15 cellular contexts compared by ENCODE assay signal in genomic region chr10:43225004-43225786, GRCh38. TPM values are rescaled to one million over a fixed set of nuclear protein-coding genes. Genes with fewer than 3 reads are reported as not detected.
A peak's percentile ranks its signal among the peaks of the same experiment; 100 is the strongest.
DNase-seq lines count a peak whose midpoint lies in the region; ATAC-seq and TF ChIP-seq lines count a peak whose summit lies in the region.
"Had no signal": no experiment of that assay in that cellular context is flagged by ENCODE, and none has a peak within 500 bp of the region (broad histone marks: within the 10 kb centered on the region; RNA-seq: fewer than 3 reads in every experiment).

No MANE protein-coding gene starts in this region.

- peaks cover 38% of the 10 kb centered on the region for H3K27me3 ChIP-seq in endodermal cell (ENCODE audit: control insufficient read depth, insufficient read depth, low read length, poor library complexity, severe bottlenecking)
- H3K27me3 ChIP-seq: thyroid gland had no signal

- no peaks in the 10 kb centered on the region for H3K9me3 ChIP-seq in endodermal cell (ENCODE audit: control insufficient read depth, low read length)
- H3K9me3 ChIP-seq: thyroid gland had no signal

- ATAC-seq in activated CD8-positive, alpha-beta T cell treated with anti-CD3 and anti-CD28 coated beads for 36 hours: no peak
- no peak for ATAC-seq in activated CD8-positive, alpha-beta T cell treated with anti-CD3 and anti-CD28 coated beads, Interleukin-2, amount 10 ng/mL, durations not matched to agents 7 days and 5 days
- ATAC-seq in stimulated activated effector memory CD8-positive, alpha-beta T cell treated with anti-CD3 and anti-CD28 coated beads, Interleukin-12 subunit alpha, Interleukin-12 subunit beta, amount 100 ng/mL, for 72 hours: no peak
- ATAC-seq in HG03571 (IDR thresholded peaks at IDR 0.05; ENCODE audit: unreplicated experiment): no peak

- H3K27ac ChIP-seq in endodermal cell (ENCODE audit: low read depth, low read length): no peak overlapping the region
- H3K27ac ChIP-seq: HL-60, thyroid gland had no signal

- no peaks in the 10 kb centered on the region for H3K9me3 Mint-ChIP-seq in activated CD8-positive, alpha-beta T cell treated with anti-CD3 and anti-CD28 coated beads for 36 hours
- H3K9me3 Mint-ChIP-seq in activated CD8-positive, alpha-beta T cell treated with anti-CD3 and anti-CD28 coated beads, Interleukin-2, amount 10 ng/mL, durations not matched to agents 7 days and 5 days (ENCODE audit: insufficient read depth): no peaks in the 10 kb centered on the region
- H3K9me3 Mint-ChIP-seq in endodermal cell: no peaks in the 10 kb centered on the region
- H3K9me3 Mint-ChIP-seq in stimulated activated effector memory CD8-positive, alpha-beta T cell treated with anti-CD3 and anti-CD28 coated beads, Interleukin-12 subunit alpha, Interleukin-12 subunit beta, amount 100 ng/mL, for 72 hours: no peaks in the 10 kb centered on the region
- H3K9me3 Mint-ChIP-seq: T-helper 1 cell treated with Interleukin-12 subunit alpha and Interleukin-12 subunit beta and Interleukin-4 antibody, amounts not matched to agents 30 μg/mL and 1 μg/mL, for 36 hours had no signal

- DNase-seq in activated CD8-positive, alpha-beta T cell treated with anti-CD3 and anti-CD28 coated beads for 36 hours: no peak
- no peak for DNase-seq in activated CD8-positive, alpha-beta T cell treated with anti-CD3 and anti-CD28 coated beads, Interleukin-2, amount 10 ng/mL, durations not matched to agents 7 days and 5 days
- DNase-seq in HK-2 (ENCODE audit: unreplicated experiment): peak; percentile 2
- DNase-seq in endodermal cell: peak; percentile 42
- peak in 1 of 2 donors; percentile 44 for DNase-seq in stimulated activated effector memory CD8-positive, alpha-beta T cell treated with anti-CD3 and anti-CD28 coated beads, Interleukin-12 subunit alpha, Interleukin-12 subunit beta, amount 100 ng/mL, for 72 hours (ENCODE audit: low spot score in 2 of 2)
- no peak for DNase-seq in cortex of kidney (lab: John Stamatoyannopoulos, UW)
- no peak for DNase-seq in NCI-H1930 (lab: John Stamatoyannopoulos, UW)
- DNase-seq: activated CD4-positive, CD25-positive, alpha-beta regulatory T cell; erythroblast; NCI-H1436 treated with DMSO at 0.1 percent for 48 hours had no signal

- H3K4me1 ChIP-seq in endodermal cell (ENCODE audit: control insufficient read depth, insufficient read depth, low read length): no peaks in the 10 kb centered on the region

- no peak overlapping the region for H3K9ac ChIP-seq in endodermal cell (ENCODE audit: extremely low read depth, low read length, poor library complexity, severe bottlenecking)

- POLR2A ChIA-PET in activated CD8-positive, alpha-beta T cell treated with anti-CD3 and anti-CD28 coated beads for 36 hours (lab: Charles Lee): no interaction called here
- POLR2A ChIA-PET in activated CD8-positive, alpha-beta T cell treated with anti-CD3 and anti-CD28 coated beads, Interleukin-2, amount 10 ng/mL, durations not matched to agents 7 days and 5 days (lab: Charles Lee): no interaction called here

- H3K4me3 ChIP-seq in endodermal cell (ENCODE audit: low read length): no peak overlapping the region
- H3K4me3 ChIP-seq: coronary artery, thyroid gland had no signal

- no peaks in the 10 kb centered on the region for H3K36me3 Mint-ChIP-seq in activated CD8-positive, alpha-beta T cell treated with anti-CD3 and anti-CD28 coated beads for 36 hours (ENCODE audit: low read depth)
- H3K36me3 Mint-ChIP-seq in activated CD8-positive, alpha-beta T cell treated with anti-CD3 and anti-CD28 coated beads, Interleukin-2, amount 10 ng/mL, durations not matched to agents 7 days and 5 days (ENCODE audit: low read depth): no peaks in the 10 kb centered on the region
- H3K36me3 Mint-ChIP-seq in endodermal cell (ENCODE audit: low read depth): no peaks in the 10 kb centered on the region
- H3K36me3 Mint-ChIP-seq in stimulated activated effector memory CD8-positive, alpha-beta T cell treated with anti-CD3 and anti-CD28 coated beads, Interleukin-12 subunit alpha, Interleukin-12 subunit beta, amount 100 ng/mL, for 72 hours: peaks cover 12% of the 10 kb centered on the region

- no peaks in the 10 kb centered on the region for H3K36me3 ChIP-seq in endodermal cell (ENCODE audit: control insufficient read depth, insufficient read depth, low read length)
- H3K36me3 ChIP-seq: thyroid gland had no signal

- peaks cover 16% of the 10 kb centered on the region for H3K27me3 Mint-ChIP-seq in activated CD8-positive, alpha-beta T cell treated with anti-CD3 and anti-CD28 coated beads for 36 hours
- H3K27me3 Mint-ChIP-seq in activated CD8-positive, alpha-beta T cell treated with anti-CD3 and anti-CD28 coated beads, Interleukin-2, amount 10 ng/mL, durations not matched to agents 7 days and 5 days (ENCODE audit: low read depth): peaks cover 39% of the 10 kb centered on the region
- H3K27me3 Mint-ChIP-seq in endodermal cell (ENCODE audit: insufficient read depth): peaks cover 47% of the 10 kb centered on the region

- peaks cover 36% of the 10 kb centered on the region for H3K4me1 Mint-ChIP-seq in activated CD8-positive, alpha-beta T cell treated with anti-CD3 and anti-CD28 coated beads for 36 hours (ENCODE audit: low read depth)
- H3K4me1 Mint-ChIP-seq in activated CD8-positive, alpha-beta T cell treated with anti-CD3 and anti-CD28 coated beads, Interleukin-2, amount 10 ng/mL, durations not matched to agents 7 days and 5 days (ENCODE audit: low read depth): peaks cover 31% of the 10 kb centered on the region
- peaks cover 10% of the 10 kb centered on the region for H3K4me1 Mint-ChIP-seq in endodermal cell
- H3K4me1 Mint-ChIP-seq in stimulated activated effector memory CD8-positive, alpha-beta T cell treated with anti-CD3 and anti-CD28 coated beads, Interleukin-12 subunit alpha, Interleukin-12 subunit beta, amount 100 ng/mL, for 72 hours: peaks cover 71% of the 10 kb centered on the region

- no peak for TF ChIP-seq CTCF in activated CD8-positive, alpha-beta T cell treated with anti-CD3 and anti-CD28 coated beads for 36 hours (IDR thresholded peaks at IDR 0.05)
- no peak for TF ChIP-seq CTCF in endodermal cell (conservative IDR thresholded peaks at IDR 0.05)

- peak overlapping the region; percentile 61 for H3K27ac Mint-ChIP-seq in activated CD8-positive, alpha-beta T cell treated with anti-CD3 and anti-CD28 coated beads for 36 hours
- no peak overlapping the region for H3K27ac Mint-ChIP-seq in activated CD8-positive, alpha-beta T cell treated with anti-CD3 and anti-CD28 coated beads, Interleukin-2, amount 10 ng/mL, durations not matched to agents 7 days and 5 days
- H3K27ac Mint-ChIP-seq in endodermal cell: no peak overlapping the region
- peak overlapping the region; percentile 66 for H3K27ac Mint-ChIP-seq in stimulated activated effector memory CD8-positive, alpha-beta T cell treated with anti-CD3 and anti-CD28 coated beads, Interleukin-12 subunit alpha, Interleukin-12 subunit beta, amount 100 ng/mL, for 72 hours
- H3K27ac Mint-ChIP-seq: T-helper 1 cell treated with Interleukin-12 subunit alpha and Interleukin-12 subunit beta and Interleukin-4 antibody, amounts not matched to agents 30 μg/mL and 1 μg/mL, for 36 hours had no signal

- intact Hi-C loops in activated CD8-positive, alpha-beta T cell treated with anti-CD3 and anti-CD28 coated beads for 36 hours (cut with micrococcal nuclease): no loop called here

- no peak overlapping the region for H3K4me3 Mint-ChIP-seq in activated CD8-positive, alpha-beta T cell treated with anti-CD3 and anti-CD28 coated beads for 36 hours
- no peak overlapping the region for H3K4me3 Mint-ChIP-seq in activated CD8-positive, alpha-beta T cell treated with anti-CD3 and anti-CD28 coated beads, Interleukin-2, amount 10 ng/mL, durations not matched to agents 7 days and 5 days
- H3K4me3 Mint-ChIP-seq in endodermal cell: no peak overlapping the region
- peak overlapping the region; percentile 87 for H3K4me3 Mint-ChIP-seq in stimulated activated effector memory CD8-positive, alpha-beta T cell treated with anti-CD3 and anti-CD28 coated beads, Interleukin-12 subunit alpha, Interleukin-12 subunit beta, amount 100 ng/mL, for 72 hours
- H3K4me3 Mint-ChIP-seq: T-helper 1 cell treated with Interleukin-12 subunit alpha and Interleukin-12 subunit beta and Interleukin-4 antibody, amounts not matched to agents 30 μg/mL and 1 μg/mL, for 36 hours had no signal

- 83% methylated on average over 5 of the region's 5 CpGs; no CpG with 5 or more reads in 1 of the 2 experiments for WGBS in endodermal cell (ENCODE audit: insufficient coverage in 1 of 2, insufficient read length in 1 of 2), 2 experiments

- CTCF ChIA-PET in activated CD8-positive, alpha-beta T cell treated with anti-CD3 and anti-CD28 coated beads for 36 hours (lab: Charles Lee): interaction anchor here (1.2 to 3.4 kb wide), 2 partner anchors 21 to 23 kb away, joined by 5 to 24 read pairs; no protein-coding TSS in a partner anchor
- CTCF ChIA-PET in activated CD8-positive, alpha-beta T cell treated with anti-CD3 and anti-CD28 coated beads, Interleukin-2, amount 10 ng/mL, durations not matched to agents 7 days and 5 days (lab: Charles Lee): interaction anchor here (5.7 kb wide), 1 partner anchor 20 kb away, joined by 24 read pairs; no protein-coding TSS in a partner anchor

RNA-seq across cellular contexts. Expression of gene RASGEF1A, which starts 41.7 kb away (rescaled TPM):
- total RNA-seq in activated CD8-positive, alpha-beta T cell treated with anti-CD3 and anti-CD28 coated beads for 36 hours: 1 to 10 TPM; 1.2 to 1.5 TPM
- 1 to 10 TPM; 3.6 to 4.0 TPM for total RNA-seq in activated CD8-positive, alpha-beta T cell treated with anti-CD3 and anti-CD28 coated beads, Interleukin-2, amount 10 ng/mL, durations not matched to agents 7 days and 5 days
- 10 to 100 TPM in 1 of 2 donors, 1 to 10 TPM in 1; 8.1 to 13.4 TPM for total RNA-seq in endodermal cell
- polyA plus RNA-seq in endodermal cell (2013, experiment 1 of 2): 5.3 TPM
- 4.2 TPM for polyA plus RNA-seq in endodermal cell (2013, experiment 2 of 2)

Comparison
In these comparisons a context has a peak if more than half of its experiments do, and no peak if none do; other contexts are left out.
1. H3K27ac Mint-ChIP-seq: peak in activated CD8-positive, alpha-beta T cell treated with anti-CD3 and anti-CD28 coated beads for 36 hours (single experiment) and stimulated activated effector memory CD8-positive, alpha-beta T cell treated with anti-CD3 and anti-CD28 coated beads, Interleukin-12 subunit alpha, Interleukin-12 subunit beta, amount 100 ng/mL, for 72 hours (single experiment); none in activated CD8-positive, alpha-beta T cell treated with anti-CD3 and anti-CD28 coated beads, Interleukin-2, amount 10 ng/mL, durations not matched to agents 7 days and 5 days (single experiment) and endodermal cell (single experiment).
2. DNase-seq: peak in HK-2 (single experiment) and endodermal cell (single experiment); none in activated CD8-positive, alpha-beta T cell treated with anti-CD3 and anti-CD28 coated beads for 36 hours (single experiment), activated CD8-positive, alpha-beta T cell treated with anti-CD3 and anti-CD28 coated beads, Interleukin-2, amount 10 ng/mL, durations not matched to agents 7 days and 5 days (single experiment), cortex of kidney (single experiment) and NCI-H1930 (0 of 2).